ENCODE assay signal across 23 cellular contexts in the genomic region with DNA sequence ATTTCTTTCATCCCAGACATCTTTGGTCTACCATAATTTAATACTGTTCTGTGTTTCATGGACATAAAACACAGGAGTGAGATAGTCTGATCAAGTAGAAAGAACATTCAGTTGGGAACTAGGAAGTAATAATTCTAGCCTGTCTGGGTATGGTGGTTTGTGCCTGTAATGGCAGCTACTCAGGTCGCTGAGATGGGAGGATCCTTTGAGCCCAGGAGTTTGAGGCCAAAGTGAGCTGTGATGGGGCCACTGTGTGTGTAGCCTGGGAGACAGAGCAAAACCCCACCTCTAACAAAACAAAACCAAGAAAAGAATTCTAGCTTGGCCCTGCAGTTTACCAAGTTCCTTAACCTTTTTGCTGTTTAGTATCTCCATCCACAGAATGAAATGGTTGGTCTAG.
"Had no signal": no experiment of that assay in that cellular context is flagged by ENCODE, and none has a peak within 500 bp of the region (broad histone marks: within the 10 kb centered on the region; RNA-seq: fewer than 3 reads in every experiment).

No MANE protein-coding gene starts in this region.

- H3K4me3 ChIP-seq: ascending aorta, hepatocyte, lung, neural progenitor cell, suprapubic skin, upper lobe of left lung had no signal

- H3K9ac ChIP-seq: neural progenitor cell had no signal

- ATAC-seq: activated CD4-positive, alpha-beta T cell treated with anti-CD3 and anti-CD28 coated beads for 36 hours had no signal

- H3K4me2 ChIP-seq: hepatocyte, neural progenitor cell had no signal

- H3K9me3 Mint-ChIP-seq: activated CD4-positive, alpha-beta memory T cell treated with anti-CD3 and anti-CD28 coated beads for 36 hours; activated naive CD4-positive, alpha-beta T cell treated with anti-CD3 and anti-CD28 coated beads, Interleukin-2, amount 50 U/mL, for 24 hours; endodermal cell; neural progenitor cell; stimulated activated naive CD8-positive, alpha-beta T cell treated with anti-CD3 and anti-CD28 coated beads, Interleukin-15, Interleukin-2, amounts not matched to agents 100 ng/mL and 50 ng/mL, for 24 hours had no signal

- H3K27me3 Mint-ChIP-seq: activated CD4-positive, alpha-beta memory T cell treated with anti-CD3 and anti-CD28 coated beads for 36 hours; activated CD4-positive, alpha-beta T cell treated with anti-CD3 and anti-CD28 coated beads for 36 hours; activated naive CD4-positive, alpha-beta T cell treated with anti-CD3 and anti-CD28 coated beads, Interleukin-2, amount 50 U/mL, for 24 hours; progenitor cell of endocrine pancreas; stimulated activated naive CD8-positive, alpha-beta T cell treated with anti-CD3 and anti-CD28 coated beads, Interleukin-15, Interleukin-2, amounts not matched to agents 100 ng/mL and 50 ng/mL, for 24 hours had no signal

- H3K9me3 ChIP-seq: ascending aorta, suprapubic skin, upper lobe of left lung had no signal

- FAIRE-seq: bronchial epithelial cell, TTC549 had no signal

- H3K27me3 ChIP-seq: ascending aorta, hepatocyte, neural progenitor cell, suprapubic skin, upper lobe of left lung had no signal

- H3K27ac Mint-ChIP-seq: activated CD4-positive, alpha-beta memory T cell treated with anti-CD3 and anti-CD28 coated beads for 36 hours; activated CD4-positive, alpha-beta T cell treated with anti-CD3 and anti-CD28 coated beads for 36 hours; activated naive CD4-positive, alpha-beta T cell treated with anti-CD3 and anti-CD28 coated beads, Interleukin-2, amount 50 U/mL, for 24 hours; endodermal cell; neural progenitor cell; progenitor cell of endocrine pancreas; stimulated activated naive CD8-positive, alpha-beta T cell treated with anti-CD3 and anti-CD28 coated beads, Interleukin-15, Interleukin-2, amounts not matched to agents 100 ng/mL and 50 ng/mL, for 24 hours had no signal

- H2AFZ ChIP-seq: hepatocyte, neural progenitor cell had no signal

- H3K79me2 ChIP-seq: hepatocyte had no signal

- DNase-seq: activated CD4-positive, alpha-beta memory T cell treated with anti-CD3 and anti-CD28 coated beads for 36 hours; activated CD4-positive, alpha-beta T cell treated with anti-CD3 and anti-CD28 coated beads for 36 hours; activated effector memory CD4-positive, alpha-beta T cell treated with Interleukin-2 at 50 U/mL for 16 hours; activated T-cell treated with anti-CD3 and anti-CD28 coated beads, Interleukin-2, amount 50 U/mL, for 48 hours; dermis blood vessel endothelial cell; endodermal cell; foreskin fibroblast; islet precursor cell; midbrain; stimulated activated CD4-positive, alpha-beta T cell treated with anti-CD3 and anti-CD28 coated beads, Interleukin-2, amount 100 ng/mL, for 24 hours; T-helper 2 cell; upper lobe of left lung had no signal

- H3K4me3 Mint-ChIP-seq: activated CD4-positive, alpha-beta memory T cell treated with anti-CD3 and anti-CD28 coated beads for 36 hours; activated CD4-positive, alpha-beta T cell treated with anti-CD3 and anti-CD28 coated beads for 36 hours; activated naive CD4-positive, alpha-beta T cell treated with anti-CD3 and anti-CD28 coated beads, Interleukin-2, amount 50 U/mL, for 24 hours; endodermal cell; neural progenitor cell; stimulated activated naive CD8-positive, alpha-beta T cell treated with anti-CD3 and anti-CD28 coated beads, Interleukin-15, Interleukin-2, amounts not matched to agents 100 ng/mL and 50 ng/mL, for 24 hours had no signal

- H3K36me3 ChIP-seq: neural progenitor cell, suprapubic skin had no signal

- H3K27ac ChIP-seq: ascending aorta, epithelial cell of prostate, hepatocyte, neural progenitor cell, suprapubic skin, upper lobe of left lung had no signal

- H3K36me3 Mint-ChIP-seq: neural progenitor cell had no signal
